Comparison of ENCODE assay signal across 8 cellular contexts in the genomic region with DNA sequence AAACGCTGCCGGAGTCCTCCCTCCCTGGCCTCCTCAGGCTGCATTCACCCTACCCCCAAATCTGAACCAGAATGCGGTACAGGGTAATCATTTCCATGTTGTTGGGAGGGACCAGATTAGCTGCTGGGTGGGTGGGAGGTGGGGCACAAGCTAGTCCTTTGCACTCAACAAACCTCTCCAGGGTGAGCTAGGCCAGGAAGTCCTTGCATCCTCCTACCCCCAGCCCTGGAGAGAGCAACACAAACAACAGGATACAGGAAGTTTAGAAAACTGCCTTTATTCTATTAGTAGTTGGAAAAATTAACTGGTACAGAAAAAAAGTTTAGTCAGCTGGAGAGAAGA. TPM values are rescaled to one million over a fixed set of nuclear protein-coding genes. Genes with fewer than 3 reads are reported as not detected.
DNase-seq lines count a peak whose midpoint lies in the region; ATAC-seq and TF ChIP-seq lines count a peak whose summit lies in the region.

No MANE protein-coding gene starts in this region.

- no peak for TF ChIP-seq RAD21 in SK-N-SH (IDR thresholded peaks at IDR 0.05; ENCODE audit: low read length)

- DNase-seq in SK-N-SH (no peak), NCI-H226 (peak; percentile 39), GOT3 (lab: John Stamatoyannopoulos, UW) (no peak), NCI-H1417 treated with DMSO at 0.1 percent for 48 hours (lab: John Stamatoyannopoulos, UW) (no peak), glomerular visceral epithelial cell (ENCODE audit: extremely low spot score) (no peak)

- H3F3A ChIP-seq in SK-N-SH (replicated peaks; ENCODE audit: insufficient read depth), result peaks cover 51% of the 10 kb centered on the region

- TF ChIP-seq EP300 in SK-N-SH (IDR thresholded peaks at IDR 0.05; ENCODE audit: borderline replicate concordance in 1 of 2, low read depth in 1 of 2, low read length in 1 of 2), result no peak

- H2AFZ ChIP-seq in SK-N-SH (ENCODE audit: low read depth) (no peak overlapping the region), neuron (ENCODE audit: low read depth, low read length) (no peak overlapping the region)

- peak overlapping the region; percentile 92 for H3K9ac ChIP-seq in SK-N-SH

- TF ChIP-seq CTCF in SK-N-SH (IDR thresholded peaks at IDR 0.05), result no peak

- H3K4me1 ChIP-seq in SK-N-SH (ENCODE audit: control insufficient read depth in 1 of 2, insufficient read depth in 2 of 2, low read depth in 1 of 2, low read length in 1 of 2) (peaks cover 20 to 25% of the 10 kb centered on the region in 2 experiments; a peak in 3 of 4 replicates), ectodermal cell (ENCODE audit: control insufficient read depth, insufficient read depth, low read length) (peaks cover 10% of the 10 kb centered on the region), neuron (ENCODE audit: insufficient read depth, low read length) (peaks cover 13% of the 10 kb centered on the region)

- WGBS in SK-N-SH (ENCODE audit: low lambda C conversion rate), result 80% methylated on average over 1 of the region's 3 CpGs
- 53 to 73% methylated on average over 2 to 3 of the region's 3 CpGs for WGBS in ectodermal cell, 2 experiments

- H3K27me3 ChIP-seq in SK-N-SH (ENCODE audit: insufficient read depth) (no peaks in the 10 kb centered on the region), ectodermal cell (ENCODE audit: control insufficient read depth, insufficient read depth, low read length, poor library complexity, severe bottlenecking) (no peaks in the 10 kb centered on the region), neuron (ENCODE audit: insufficient read depth, low read length) (no peaks in the 10 kb centered on the region)

- peak overlapping the region; percentile 89 for H3K4me2 ChIP-seq in SK-N-SH

- peaks cover 4% of the 10 kb centered on the region; the same call in 1 of the 2 replicates for H4K20me1 ChIP-seq in SK-N-SH (ENCODE audit: insufficient read depth)

- POLR2A ChIA-PET in SK-N-SH (lab: Yijun Ruan, JAX), result interaction anchor here (0.6 to 1.6 kb wide), 8 partner anchors 12 to 338 kb away, joined by 3 to 6 read pairs (median 4); a partner anchor contains a TSS

- peaks cover 56% of the 10 kb centered on the region for H3K79me2 ChIP-seq in SK-N-SH (ENCODE audit: insufficient read depth)

- H3K9me3 ChIP-seq in SK-N-SH, result no peaks in the 10 kb centered on the region
- H3K9me3 ChIP-seq in ectodermal cell (ENCODE audit: control insufficient read depth, low read length), result no peaks in the 10 kb centered on the region
- H3K9me3 ChIP-seq in neuron (ENCODE audit: low read length), result no peaks in the 10 kb centered on the region

- CTCF ChIA-PET in SK-N-SH (lab: Yijun Ruan, JAX), result interaction anchor here (0.7 to 1.4 kb wide), 4 partner anchors 9 to 264 kb away, joined by 3 to 4 read pairs (median 3); a partner anchor contains a TSS

- H3K9me2 ChIP-seq in SK-N-SH, result no peaks in the 10 kb centered on the region

- ATAC-seq in SK-N-SH treated with all-trans-retinoic acid at 6 μM for 48 hours, result no peak; the same call in 2 of the 3 replicates

- H3K36me3 ChIP-seq in SK-N-SH (replicated peaks in 1 of 2; ENCODE audit: control insufficient read depth in 1 of 2, insufficient read depth in 2 of 2, low read length in 1 of 2) (peaks cover 22 to 68% of the 10 kb centered on the region in 2 experiments), ectodermal cell (ENCODE audit: control insufficient read depth, insufficient read depth, low read length) (peaks cover 27% of the 10 kb centered on the region), neuron (ENCODE audit: insufficient read depth, low read length) (peaks cover 44% of the 10 kb centered on the region)

- H3K4me3 ChIP-seq in SK-N-SH (ENCODE audit: low read depth in 2 of 2, low read length in 1 of 2), result peak overlapping the region; percentile 57 to 80; a peak in 3 of 4 replicates
- peak overlapping the region; percentile 85 for H3K4me3 ChIP-seq in ectodermal cell (ENCODE audit: insufficient read depth, low read depth, low read length)
- peak overlapping the region; percentile 65 for H3K4me3 ChIP-seq in neuron (ENCODE audit: low read length)

- H3K27ac ChIP-seq in SK-N-SH (ENCODE audit: low read depth in 2 of 2, low read length in 1 of 2), result peak overlapping the region; percentile 89 to 97
- peak overlapping the region; percentile 89 for H3K27ac ChIP-seq in ectodermal cell (ENCODE audit: insufficient read depth, low read depth, low read length, poor library complexity, severe bottlenecking)

TF ChIP-seq in SK-N-SH, 30 proteins besides CTCF, POLR2A, EP300 and RAD21 (continues in another document):
- TF ChIP-seq GABPA (IDR thresholded peaks at IDR 0.05; ENCODE audit: low read depth) (no peak), TAF1 (IDR thresholded peaks at IDR 0.05; ENCODE audit: borderline replicate concordance, low read depth, low read length) (no peak), MEF2A (IDR thresholded peaks at IDR 0.05; ENCODE audit: borderline replicate concordance, low read depth) (no peak)
- TF ChIP-seq, protein P1, sequence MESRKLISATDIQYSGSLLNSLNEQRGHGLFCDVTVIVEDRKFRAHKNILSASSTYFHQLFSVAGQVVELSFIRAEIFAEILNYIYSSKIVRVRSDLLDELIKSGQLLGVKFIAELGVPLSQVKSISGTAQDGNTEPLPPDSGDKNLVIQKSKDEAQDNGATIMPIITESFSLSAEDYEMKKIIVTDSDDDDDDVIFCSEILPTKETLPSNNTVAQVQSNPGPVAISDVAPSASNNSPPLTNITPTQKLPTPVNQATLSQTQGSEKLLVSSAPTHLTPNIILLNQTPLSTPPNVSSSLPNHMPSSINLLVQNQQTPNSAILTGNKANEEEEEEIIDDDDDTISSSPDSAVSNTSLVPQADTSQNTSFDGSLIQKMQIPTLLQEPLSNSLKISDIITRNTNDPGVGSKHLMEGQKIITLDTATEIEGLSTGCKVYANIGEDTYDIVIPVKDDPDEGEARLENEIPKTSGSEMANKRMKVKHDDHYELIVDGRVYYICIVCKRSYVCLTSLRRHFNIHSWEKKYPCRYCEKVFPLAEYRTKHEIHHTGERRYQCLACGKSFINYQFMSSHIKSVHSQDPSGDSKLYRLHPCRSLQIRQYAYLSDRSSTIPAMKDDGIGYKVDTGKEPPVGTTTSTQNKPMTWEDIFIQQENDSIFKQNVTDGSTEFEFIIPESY (IDR thresholded peaks at IDR 0.05; ENCODE audit: borderline replicate concordance, low read depth), result no peak

TF ChIP-seq in SK-N-SH treated with all-trans-retinoic acid at 6 μM for 48 hours, 23 proteins besides CTCF, POLR2A, EP300 and RAD21:
- TF ChIP-seq ESRRG (CRISPR knock-in tag; IDR thresholded peaks at IDR 0.05) (no peak), ARNTL (CRISPR knock-in tag; IDR thresholded peaks at IDR 0.05; ENCODE audit: borderline replicate concordance, low read depth) (no peak), SNAI2 (CRISPR knock-in tag; IDR thresholded peaks at IDR 0.05) (no peak), OSR1 (CRISPR knock-in tag; IDR thresholded peaks at IDR 0.05) (no peak), ZNF8 (CRISPR knock-in tag; IDR thresholded peaks at IDR 0.05) (no peak), ZNF565 (CRISPR knock-in tag; conservative IDR thresholded peaks at IDR 0.05; ENCODE audit: low read depth) (no peak)

RNA-seq across cellular contexts. Expression of a gene that starts 0.7 kb away (rescaled TPM):
- 661 and 815 TPM in 2 replicates for polyA plus RNA-seq in SK-N-SH (2012; rRNA removed)
- polyA plus RNA-seq in SK-N-SH (2012; cell fraction: cytosol; rRNA removed), result 391 and 496 TPM in 2 replicates
- 254 and 446 TPM in 2 replicates for polyA plus RNA-seq in SK-N-SH (2012; cell fraction: nucleus; rRNA removed)
- polyA plus RNA-seq in ectodermal cell (2013, experiment 1 of 4), result 195 TPM
- 179 TPM for polyA plus RNA-seq in ectodermal cell (2013, experiment 2 of 4)
- 139 TPM for polyA plus RNA-seq in ectodermal cell (2013, experiment 3 of 4)
- 137 TPM for polyA plus RNA-seq in ectodermal cell (2013, experiment 4 of 4)

RNA-seq across cellular contexts. Expression of a gene that starts 19.0 kb away (rescaled TPM):
- polyA plus RNA-seq in SK-N-SH (2012; rRNA removed), result 33.2 and 45.6 TPM in 2 replicates
- 25.0 and 29.3 TPM in 2 replicates for polyA plus RNA-seq in SK-N-SH (2012; cell fraction: cytosol; rRNA removed)
- 93.9 and 124 TPM in 2 replicates for polyA plus RNA-seq in SK-N-SH (2012; cell fraction: nucleus; rRNA removed)
- 37.4 TPM for polyA plus RNA-seq in ectodermal cell (2013, experiment 1 of 4)
- 44.1 TPM for polyA plus RNA-seq in ectodermal cell (2013, experiment 2 of 4)
- polyA plus RNA-seq in ectodermal cell (2013, experiment 3 of 4), result 30.0 TPM
- polyA plus RNA-seq in ectodermal cell (2013, experiment 4 of 4), result 34.1 TPM

RNA-seq across cellular contexts. Expression of a gene that starts 52.9 kb away (rescaled TPM):
- 221 and 312 TPM in 2 replicates for polyA plus RNA-seq in SK-N-SH (2012; rRNA removed)
- 300 and 334 TPM in 2 replicates for polyA plus RNA-seq in SK-N-SH (2012; cell fraction: cytosol; rRNA removed)
- 174 and 183 TPM in 2 replicates for polyA plus RNA-seq in SK-N-SH (2012; cell fraction: nucleus; rRNA removed)
- 397 TPM for polyA plus RNA-seq in ectodermal cell (2013, experiment 1 of 4)
- 402 TPM for polyA plus RNA-seq in ectodermal cell (2013, experiment 2 of 4)
- 357 TPM for polyA plus RNA-seq in ectodermal cell (2013, experiment 3 of 4)
- polyA plus RNA-seq in ectodermal cell (2013, experiment 4 of 4), result 410 TPM

RNA-seq across cellular contexts. Expression of a gene that starts 53.4 kb away (rescaled TPM):
- polyA plus RNA-seq in SK-N-SH (2012; rRNA removed), result 42.1 and 57.5 TPM in 2 replicates
- polyA plus RNA-seq in SK-N-SH (2012; cell fraction: cytosol; rRNA removed), result 37.9 and 47.3 TPM in 2 replicates
- polyA plus RNA-seq in SK-N-SH (2012; cell fraction: nucleus; rRNA removed), result 26.5 and 29.9 TPM in 2 replicates
- polyA plus RNA-seq in ectodermal cell (2013, experiment 1 of 4), result 10.3 TPM
- polyA plus RNA-seq in ectodermal cell (2013, experiment 2 of 4), result 9.6 TPM
- 8.5 TPM for polyA plus RNA-seq in ectodermal cell (2013, experiment 3 of 4)
- 9.7 TPM for polyA plus RNA-seq in ectodermal cell (2013, experiment 4 of 4)
